Comparison of ENCODE assay signal across 1 cellular context in genomic region chr2:45274190-45274926, GRCh38.
TF ChIP-seq lines count a peak whose summit lies in the region.

No MANE protein-coding gene starts in this region.

TF ChIP-seq in HepG2, 621 proteins besides CTCF, POLR2A, EP300 and RAD21 (continued from another document and continues in another):
- no peak for TF ChIP-seq ZFAT (CRISPR knock-in tag; conservative IDR thresholded peaks at IDR 0.05)
- no peak for TF ChIP-seq SNAPC2 (CRISPR knock-in tag; IDR thresholded peaks at IDR 0.05)
- no peak for TF ChIP-seq ZNF510 (CRISPR knock-in tag; IDR thresholded peaks at IDR 0.05; ENCODE audit: low read depth)
- TF ChIP-seq RCOR2 (CRISPR knock-in tag; IDR thresholded peaks at IDR 0.05) = peak; percentile 86
- peak in 1 of 2 experiments; percentile 85; a peak in 2 of 4 replicates for TF ChIP-seq ATF4 (CRISPR knock-in tag; IDR thresholded peaks at IDR 0.05)
- TF ChIP-seq ZNF704 (CRISPR knock-in tag; IDR thresholded peaks at IDR 0.05; ENCODE audit: borderline replicate concordance) = no peak
- TF ChIP-seq ZBTB21 (CRISPR knock-in tag; IDR thresholded peaks at IDR 0.05) = no peak
- peak; percentile 60; the same call in 1 of the 2 replicates for TF ChIP-seq MYPOP (CRISPR knock-in tag; IDR thresholded peaks at IDR 0.05)
- peak; percentile 10; the same call in 1 of the 2 replicates for TF ChIP-seq REPIN1 (CRISPR knock-in tag; IDR thresholded peaks at IDR 0.05; ENCODE audit: borderline replicate concordance, low read depth)
- no peak for TF ChIP-seq ZNF549 (CRISPR knock-in tag; IDR thresholded peaks at IDR 0.05)
- TF ChIP-seq HHEX (CRISPR knock-in tag; IDR thresholded peaks at IDR 0.05) = peak; percentile 96
- TF ChIP-seq IKZF5 (CRISPR knock-in tag; IDR thresholded peaks at IDR 0.05) = peak; percentile 86
- peak; percentile 21; the same call in 1 of the 2 replicates for TF ChIP-seq ZNF557 (CRISPR knock-in tag; IDR thresholded peaks at IDR 0.05)
- peak; percentile 43; the same call in 1 of the 2 replicates for TF ChIP-seq HOXA9 (CRISPR knock-in tag; IDR thresholded peaks at IDR 0.05; ENCODE audit: borderline replicate concordance)
- TF ChIP-seq BRCA1 (CRISPR knock-in tag; IDR thresholded peaks at IDR 0.05) = 0 out of 2 replicates have a peak, but pooled peaks have one; percentile 26
- no peak for TF ChIP-seq AKNA (CRISPR knock-in tag; IDR thresholded peaks at IDR 0.05; ENCODE audit: borderline replicate concordance)
- TF ChIP-seq MAFK (conservative IDR thresholded peaks at IDR 0.05 in 1 of 2, IDR thresholded peaks at IDR 0.05 in 1 of 2; ENCODE audit: low read length in 2 of 2) = no peak
- no peak for TF ChIP-seq HNRNPH1 (optimal IDR thresholded peaks at IDR 0.05; ENCODE audit: low read depth, low read length)
- TF ChIP-seq ZNF816 (CRISPR knock-in tag; IDR thresholded peaks at IDR 0.05; ENCODE audit: borderline replicate concordance) = 0 out of 2 replicates have a peak, but pooled peaks have one; percentile 75
- no peak for TF ChIP-seq ZNF724P (CRISPR knock-in tag; IDR thresholded peaks at IDR 0.05; ENCODE audit: borderline replicate concordance)
- no peak for TF ChIP-seq PHF5A (CRISPR knock-in tag; IDR thresholded peaks at IDR 0.05; ENCODE audit: low read depth, unreplicated experiment)
- TF ChIP-seq ZNF513 (CRISPR knock-in tag; conservative IDR thresholded peaks at IDR 0.05) = no peak
- TF ChIP-seq TFDP2 (CRISPR knock-in tag; IDR thresholded peaks at IDR 0.05) = peak; percentile 48; the same call in 1 of the 2 replicates
- no peak for TF ChIP-seq CHCHD3 (CRISPR knock-in tag; IDR thresholded peaks at IDR 0.05)
- peak; percentile 77; the same call in 1 of the 2 replicates for TF ChIP-seq HNF1B (CRISPR knock-in tag; IDR thresholded peaks at IDR 0.05)
- no peak for TF ChIP-seq ZFP36L2 (CRISPR knock-in tag; IDR thresholded peaks at IDR 0.05)
- peak; percentile 94 for TF ChIP-seq ELF3 (CRISPR knock-in tag; IDR thresholded peaks at IDR 0.05)
- TF ChIP-seq SP4 (CRISPR knock-in tag; IDR thresholded peaks at IDR 0.05) = peak; percentile 66
- no peak for TF ChIP-seq NR0B2 (CRISPR knock-in tag; IDR thresholded peaks at IDR 0.05)
- no peak for TF ChIP-seq WIZ (CRISPR knock-in tag; IDR thresholded peaks at IDR 0.05)
- peak; percentile 92; the same call in 1 of the 2 replicates for TF ChIP-seq ZNF710 (CRISPR knock-in tag; IDR thresholded peaks at IDR 0.05; ENCODE audit: borderline replicate concordance)
- TF ChIP-seq ZNF20 (CRISPR knock-in tag; IDR thresholded peaks at IDR 0.05) = no peak
- no peak for TF ChIP-seq E2F5 (CRISPR knock-in tag; conservative IDR thresholded peaks at IDR 0.05)
- TF ChIP-seq CBX2 (IDR thresholded peaks at IDR 0.05; ENCODE audit: low read depth, low read length) = no peak
- no peak for TF ChIP-seq CBX2 (CRISPR knock-in tag; IDR thresholded peaks at IDR 0.05; ENCODE audit: low read depth)
- no peak for TF ChIP-seq ZNF569 (CRISPR knock-in tag; IDR thresholded peaks at IDR 0.05; ENCODE audit: borderline replicate concordance)
- TF ChIP-seq GMEB2 (CRISPR knock-in tag; IDR thresholded peaks at IDR 0.05; ENCODE audit: low read depth) = no peak
- TF ChIP-seq PHF21A (CRISPR knock-in tag; IDR thresholded peaks at IDR 0.05) = peak; percentile 96
- TF ChIP-seq FOSL1 (CRISPR knock-in tag; IDR thresholded peaks at IDR 0.05; ENCODE audit: borderline replicate concordance) = no peak
- TF ChIP-seq BRF2 (CRISPR knock-in tag; IDR thresholded peaks at IDR 0.05) = no peak
- no peak for TF ChIP-seq BHLHE40 (IDR thresholded peaks at IDR 0.05; ENCODE audit: low read length)
